Comparison of ENCODE assay signal across 17 cellular contexts in the genomic region with DNA sequence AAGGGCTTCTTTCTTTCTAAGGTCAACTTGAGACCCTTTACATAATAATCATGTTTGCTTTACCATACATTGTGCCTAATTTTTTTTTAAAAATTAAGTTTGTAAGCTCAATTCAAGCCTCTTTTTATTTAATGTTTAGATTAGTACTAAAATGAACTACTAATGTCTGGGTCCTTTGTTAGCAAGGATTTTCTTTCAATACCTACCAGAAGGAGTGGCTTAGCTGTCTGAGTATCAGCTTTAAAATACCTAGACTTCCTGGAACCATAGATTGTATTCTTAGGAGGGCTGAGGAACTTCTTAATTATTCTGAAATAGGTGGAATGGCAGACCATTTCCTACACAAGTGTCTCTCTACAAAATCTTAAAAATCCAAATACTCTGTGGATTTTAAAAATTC.
DNase-seq lines count a peak whose midpoint lies in the region; ATAC-seq, FAIRE-seq and TF ChIP-seq lines count a peak whose summit lies in the region.
"Had no signal": no experiment of that assay in that cellular context is flagged by ENCODE, and none has a peak within 500 bp of the region (broad histone marks: within the 10 kb centered on the region; RNA-seq: fewer than 3 reads in every experiment).

No MANE protein-coding gene starts in this region.

- FAIRE-seq in G401.6 (lab: Jason Lieb, UNC), result peak; percentile 86
- FAIRE-seq: GM12891, K562 had no signal

- no peak for TF ChIP-seq POLR2A in IMR-90 (IDR thresholded peaks at IDR 0.05; ENCODE audit: low read depth, low read length)

- CTCF ChIA-PET in IMR-90 (lab: Yijun Ruan, JAX), result interaction anchor here (0.6 to 1.1 kb wide), 4 partner anchors 19 to 748 kb away, joined by 3 to 6 read pairs (median 4); no protein-coding TSS in a partner anchor

- no peak overlapping the region for H2AK9ac ChIP-seq in IMR-90 (replicated peaks; ENCODE audit: low read depth, low read length, poor library complexity)

- no peak overlapping the region for H3K9ac ChIP-seq in IMR-90 (ENCODE audit: low read depth, low read length)

- H3K4ac ChIP-seq in IMR-90 (ENCODE audit: low read depth, low read length), result no peak overlapping the region; the same call in 1 of the 2 replicates

- H4K20me1 ChIP-seq in IMR-90 (ENCODE audit: insufficient read depth, low read length) (peaks cover 65% of the 10 kb centered on the region; the same call in 1 of the 2 replicates), osteoblast (ENCODE audit: insufficient read depth, low read length) (no peaks in the 10 kb centered on the region)

- H3K27me3 ChIP-seq in IMR-90 (ENCODE audit: control insufficient read depth, insufficient read depth, low read length), result no peaks in the 10 kb centered on the region
- no peaks in the 10 kb centered on the region for H3K27me3 ChIP-seq in osteoblast (ENCODE audit: insufficient read depth, low read length)
- H3K27me3 ChIP-seq: SJCRH30 had no signal

- POLR2A ChIA-PET in IMR-90 (lab: Charles Lee; ENCODE audit: unreplicated experiment), result no interaction called here

- H3K36me3 ChIP-seq in IMR-90 (ENCODE audit: control insufficient read depth, insufficient read depth, low read length) (peaks cover 2% of the 10 kb centered on the region; the same call in 1 of the 2 replicates), osteoblast (ENCODE audit: insufficient read depth, low read length) (peaks cover 18% of the 10 kb centered on the region)
- H3K36me3 ChIP-seq: SJCRH30 had no signal

- H3K9me1 ChIP-seq in IMR-90 (ENCODE audit: insufficient read depth, low read length), result peaks cover 33% of the 10 kb centered on the region

- no peak for TF ChIP-seq RAD21 in IMR-90 (IDR thresholded peaks at IDR 0.05; ENCODE audit: low read length)

- intact Hi-C loops in IMR-90 (cut with micrococcal nuclease) (no loop called here), posterior vena cava (cut with DNase I) (no loop called here)

- ATAC-seq in IMR-90 (ENCODE audit: low read depth), result no peak
- no peak for ATAC-seq in GM18519 (IDR thresholded peaks at IDR 0.05; ENCODE audit: low FRiP score, unreplicated experiment)
- ATAC-seq: K562 had no signal

- BruUV-seq in IMR-90 (replicated peaks; lab: Mats Ljungman, UMichigan), result no TSS peak

- no peak overlapping the region for H2AK5ac ChIP-seq in IMR-90 (ENCODE audit: low read depth, low read length)

- H2BK20ac ChIP-seq in IMR-90 (ENCODE audit: low read depth, low read length), result no peak overlapping the region

- H2BK15ac ChIP-seq in IMR-90 (ENCODE audit: low read depth, low read length), result no peak overlapping the region

- peaks cover 18 to 72% of the 10 kb centered on the region in 2 experiments for H3K79me1 ChIP-seq in IMR-90 (ENCODE audit: low read depth in 1 of 2, low read length in 2 of 2)

- H3K27ac ChIP-seq in IMR-90 (ENCODE audit: insufficient read depth, low read length), result no peak overlapping the region
- H3K27ac ChIP-seq in epithelial cell of prostate, result peak overlapping the region; percentile 93
- peak overlapping the region; percentile 94 for H3K27ac ChIP-seq in osteoblast (ENCODE audit: low read depth, low read length)
- H3K27ac ChIP-seq: SJCRH30 had no signal

- no peak for DNase-seq in IMR-90
- no peak for DNase-seq in epithelial cell of prostate (ENCODE audit: low read depth, low spot score)
- no peak for DNase-seq in osteoblast (ENCODE audit: insufficient read length, low spot score, missing footprints)
- no peak for DNase-seq in DMS79 (lab: John Stamatoyannopoulos, UW)
- no peak for DNase-seq in posterior vena cava (ENCODE audit: low spot score)
- DNase-seq: Caco-2, EL, NCI-H1105, NCI-H2227 treated with DMSO at 0.1 percent for 48 hours, NCI-H524 treated with DMSO at 0.1 percent for 48 hours, SW 1271, T-helper 2 cell had no signal

- H2AFZ ChIP-seq in IMR-90 (replicated peaks; ENCODE audit: low read length, poor library complexity) (no peak overlapping the region), osteoblast (ENCODE audit: low read length) (no peak overlapping the region)

- peak overlapping the region; percentile 65 for H2BK5ac ChIP-seq in IMR-90 (ENCODE audit: low read depth, low read length, poor library complexity, severe bottlenecking)

- in situ Hi-C loops in IMR-90 (cut with MboI; ENCODE audit: low sequenced_read_pairs), result no loop called here

- H4K8ac ChIP-seq in IMR-90 (ENCODE audit: low read depth in 2 of 2, low read length in 2 of 2), result no peak overlapping the region

- TF ChIP-seq CTCF in IMR-90 (conservative IDR thresholded peaks at IDR 0.05; ENCODE audit: low read depth, low read length) (no peak), osteoblast (IDR thresholded peaks at IDR 0.05; ENCODE audit: extremely low read depth, low read depth, low read length) (no peak)

- H2BK120ac ChIP-seq in IMR-90 (ENCODE audit: low read depth, low read length), result no peak overlapping the region

- H4K5ac ChIP-seq in IMR-90 (ENCODE audit: low read depth, low read length), result no peak overlapping the region

- H3K14ac ChIP-seq in IMR-90 (replicated peaks; ENCODE audit: low read depth, low read length), result no peak overlapping the region; the same call in 1 of the 2 replicates

- dilution Hi-C loops in IMR-90 (cut with HindIII; ENCODE audit: low sequenced_read_pairs, unreplicated experiment), result no loop called here

- H3K4me3 ChIP-seq in IMR-90 (ENCODE audit: insufficient read depth, low read depth, low read length), result no peak overlapping the region
- H3K4me3 ChIP-seq in osteoblast (ENCODE audit: insufficient read depth, low read length), result no peak overlapping the region
- H3K4me3 ChIP-seq: K562, SJCRH30 had no signal

- H3K4me1 ChIP-seq in IMR-90 (ENCODE audit: control insufficient read depth, insufficient read depth, low read length), result peaks cover 26% of the 10 kb centered on the region
- H3K4me1 ChIP-seq in osteoblast (ENCODE audit: insufficient read depth, low read length), result peaks cover 90% of the 10 kb centered on the region

- H3K79me2 ChIP-seq in osteoblast (ENCODE audit: insufficient read depth, low read length), result peaks cover 69% of the 10 kb centered on the region

- H4K91ac ChIP-seq in IMR-90 (ENCODE audit: insufficient read depth, low read depth, low read length), result no peak overlapping the region

- no peak overlapping the region for H3K4me2 ChIP-seq in IMR-90 (ENCODE audit: low read depth, low read length)
- H3K4me2 ChIP-seq in osteoblast (ENCODE audit: insufficient read depth, low read length), result no peak overlapping the region

- 0 out of 2 replicates have a peak overlapping the region, but pooled peaks have one; percentile 25 for H3K18ac ChIP-seq in IMR-90 (ENCODE audit: low read depth, low read length)

- no peak overlapping the region for H3K23ac ChIP-seq in IMR-90 (ENCODE audit: low read depth, low read length)

- H3K9me3 ChIP-seq in IMR-90 (ENCODE audit: control insufficient read depth, insufficient read depth, low read length), result no peaks in the 10 kb centered on the region
- H3K9me3 ChIP-seq in osteoblast (ENCODE audit: low read depth, low read length), result no peaks in the 10 kb centered on the region
- H3K9me3 ChIP-seq: Caco-2, SJCRH30 had no signal

- no peak overlapping the region for H3K56ac ChIP-seq in IMR-90 (ENCODE audit: extremely low read depth, insufficient read depth, low read length)

TF ChIP-seq in IMR-90, 13 proteins besides CTCF, POLR2A, EP300 and RAD21:
- TF ChIP-seq, protein P1, sequence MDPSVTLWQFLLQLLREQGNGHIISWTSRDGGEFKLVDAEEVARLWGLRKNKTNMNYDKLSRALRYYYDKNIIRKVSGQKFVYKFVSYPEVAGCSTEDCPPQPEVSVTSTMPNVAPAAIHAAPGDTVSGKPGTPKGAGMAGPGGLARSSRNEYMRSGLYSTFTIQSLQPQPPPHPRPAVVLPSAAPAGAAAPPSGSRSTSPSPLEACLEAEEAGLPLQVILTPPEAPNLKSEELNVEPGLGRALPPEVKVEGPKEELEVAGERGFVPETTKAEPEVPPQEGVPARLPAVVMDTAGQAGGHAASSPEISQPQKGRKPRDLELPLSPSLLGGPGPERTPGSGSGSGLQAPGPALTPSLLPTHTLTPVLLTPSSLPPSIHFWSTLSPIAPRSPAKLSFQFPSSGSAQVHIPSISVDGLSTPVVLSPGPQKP (IDR thresholded peaks at IDR 0.05; ENCODE audit: borderline replicate concordance, low read depth, low read length), result no peak
- TF ChIP-seq, protein P2, sequence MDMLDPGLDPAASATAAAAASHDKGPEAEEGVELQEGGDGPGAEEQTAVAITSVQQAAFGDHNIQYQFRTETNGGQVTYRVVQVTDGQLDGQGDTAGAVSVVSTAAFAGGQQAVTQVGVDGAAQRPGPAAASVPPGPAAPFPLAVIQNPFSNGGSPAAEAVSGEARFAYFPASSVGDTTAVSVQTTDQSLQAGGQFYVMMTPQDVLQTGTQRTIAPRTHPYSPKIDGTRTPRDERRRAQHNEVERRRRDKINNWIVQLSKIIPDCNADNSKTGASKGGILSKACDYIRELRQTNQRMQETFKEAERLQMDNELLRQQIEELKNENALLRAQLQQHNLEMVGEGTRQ (IDR thresholded peaks at IDR 0.05; ENCODE audit: low read depth, low read length), result no peak
- TF ChIP-seq MAZ (IDR thresholded peaks at IDR 0.05; ENCODE audit: borderline replicate concordance, low read depth, low read length), result no peak
- no peak for TF ChIP-seq CEBPB (IDR thresholded peaks at IDR 0.05; ENCODE audit: low read depth, low read length)
- TF ChIP-seq MXI1 (IDR thresholded peaks at IDR 0.05; ENCODE audit: borderline replicate concordance, low read depth, low read length), result no peak
- TF ChIP-seq RCOR1 (IDR thresholded peaks at IDR 0.05; ENCODE audit: insufficient replicate concordance, low read length), result no peak
- no peak for TF ChIP-seq MAFK (IDR thresholded peaks at IDR 0.05; ENCODE audit: low read depth, low read length)
- TF ChIP-seq NFE2L2 (IDR thresholded peaks at IDR 0.05; ENCODE audit: low read depth, low read length), result no peak
- TF ChIP-seq SMC3 (IDR thresholded peaks at IDR 0.05; ENCODE audit: low read depth, low read length), result no peak
- no peak for TF ChIP-seq FOS (IDR thresholded peaks at IDR 0.05; ENCODE audit: low read depth, low read length)
- no peak for TF ChIP-seq RFX5 (IDR thresholded peaks at IDR 0.05; ENCODE audit: low read depth, low read length)
- no peak for TF ChIP-seq BHLHE40 (IDR thresholded peaks at IDR 0.05; ENCODE audit: low read depth, low read length)
